ENCODE assay signal across 8 cellular contexts in the genomic region with DNA sequence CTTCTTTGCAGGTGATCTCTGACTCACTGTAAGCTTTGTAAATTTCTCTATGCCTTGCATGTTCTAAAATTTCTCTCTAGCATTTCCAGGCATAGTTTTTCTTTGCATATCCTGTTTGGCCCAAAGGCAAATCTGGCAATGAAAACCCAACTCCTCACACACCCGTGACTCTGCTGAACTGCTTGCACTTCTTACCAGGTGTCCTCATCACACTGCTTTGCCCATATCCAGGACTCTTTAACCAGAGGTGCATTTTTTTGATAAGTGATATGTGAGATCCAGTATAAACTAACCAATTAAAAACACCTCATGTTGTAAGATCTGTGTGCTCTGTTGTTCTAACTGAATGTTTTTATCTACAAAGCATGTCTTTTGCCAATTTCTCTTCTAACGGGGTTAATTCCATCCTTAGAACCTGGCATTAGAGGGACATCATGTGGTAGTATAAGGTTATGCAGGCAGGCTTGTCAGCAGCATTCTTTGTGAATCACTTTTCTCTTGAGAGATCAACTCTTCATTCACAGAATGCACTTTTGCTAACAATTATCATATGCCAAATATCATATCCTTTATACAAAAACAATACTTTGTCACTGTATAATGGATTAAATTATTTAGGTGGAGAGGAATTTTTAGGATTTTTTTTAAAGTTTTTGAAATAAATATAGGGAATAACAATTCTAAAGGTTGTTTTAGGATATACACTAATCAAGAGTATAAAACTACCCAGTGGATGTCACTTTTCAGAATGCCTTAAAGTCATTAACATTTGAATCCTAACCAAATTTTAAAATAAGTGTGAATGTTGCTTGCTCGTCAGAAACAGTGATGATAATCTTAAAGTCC. TPM values are rescaled to one million over a fixed set of nuclear protein-coding genes. Genes with fewer than 3 reads are reported as not detected.
DNase-seq lines count a peak whose midpoint lies in the region; ATAC-seq and TF ChIP-seq lines count a peak whose summit lies in the region.

No MANE protein-coding gene starts in this region.

- H4K20me1 ChIP-seq in HCT116 (ENCODE audit: insufficient read depth): no peaks in the 10 kb centered on the region

- TF ChIP-seq CTCF in HCT116 (IDR thresholded peaks at IDR 0.05 in 2 of 3, conservative IDR thresholded peaks at IDR 0.05 in 1 of 3; ENCODE audit: borderline replicate concordance in 1 of 3, insufficient read depth in 1 of 3, low read depth in 2 of 3, low read length in 2 of 3) (peak; percentile 21 to 80 (median 74); a peak in 5 of 6 replicates), LNCaP clone FGC (IDR thresholded peaks at IDR 0.05; ENCODE audit: control insufficient read depth, extremely low read depth, insufficient read depth) (peak; percentile 92), fibroblast of pulmonary artery (IDR thresholded peaks at IDR 0.05; ENCODE audit: low read length, missing control alignments) (peak; percentile 92), psoas muscle (IDR thresholded peaks at IDR 0.05) (peak; percentile 58)

- no peak overlapping the region for H3K27ac ChIP-seq in HCT116 (ENCODE audit: low read depth, low read length)
- no peak overlapping the region for H3K27ac ChIP-seq in psoas muscle

- H3K4me3 ChIP-seq in HCT116 (replicated peaks in 1 of 2; ENCODE audit: low read depth in 1 of 2, low read length in 2 of 2) (no peak overlapping the region), LNCaP clone FGC (ENCODE audit: low read depth, low read length) (no peak overlapping the region), fibroblast of pulmonary artery (replicated peaks; ENCODE audit: low read depth, low read length) (no peak overlapping the region), psoas muscle (no peak overlapping the region)

- TF ChIP-seq POLR2A in HCT116 (IDR thresholded peaks at IDR 0.05; ENCODE audit: borderline replicate concordance, extremely low read depth, insufficient read depth, insufficient read length): no peak

- H3K27me3 ChIP-seq in HCT116 (ENCODE audit: insufficient read depth, low read length) (no peaks in the 10 kb centered on the region), psoas muscle (ENCODE audit: insufficient read depth in 3 of 3, low read length in 2 of 3) (no peaks in the 10 kb centered on the region)

- no peaks in the 10 kb centered on the region for H3K9me2 ChIP-seq in HCT116 (ENCODE audit: insufficient read depth)

- no peaks in the 10 kb centered on the region for H3K79me2 ChIP-seq in HCT116 (ENCODE audit: insufficient read depth, low read length)

- DNase-seq in Right ventricle myocardium superior: no peak
- DNase-seq in Right ventricle myocardium inferior (ENCODE audit: missing footprints): no peak
- DNase-seq in HCT116 (ENCODE audit: low read depth, low spot score): peak; percentile 23
- DNase-seq in LNCaP clone FGC (ENCODE audit: low read depth): peak; percentile 43
- DNase-seq in fibroblast of pulmonary artery (ENCODE audit: low read depth): peak; percentile 83
- no peak for DNase-seq in psoas muscle
- DNase-seq in T1000 (lab: John Stamatoyannopoulos, UW): no peak

- no TSS peak for BruUV-seq in HCT116 (replicated peaks; lab: Mats Ljungman, UMichigan)

- RAD21 ChIA-PET in HCT116 (lab: Charles Lee; ENCODE audit: low non-redundant PET in 1 of 2, low total read pairs in 2 of 2, uncharacterized antibody in 2 of 2, unreplicated experiment in 2 of 2): no interaction called here

- H2AFZ ChIP-seq in HCT116 (ENCODE audit: low read depth, low read length, poor library complexity, severe bottlenecking): no peak overlapping the region

- no peaks in the 10 kb centered on the region for H3K36me3 ChIP-seq in HCT116 (ENCODE audit: control insufficient read depth in 1 of 2, insufficient read depth in 2 of 2, low read length in 2 of 2)
- no peaks in the 10 kb centered on the region for H3K36me3 ChIP-seq in psoas muscle (ENCODE audit: insufficient read depth in 1 of 2, low read depth in 1 of 2)

- H3K9ac ChIP-seq in HCT116 (ENCODE audit: low read length): no peak overlapping the region

- TF ChIP-seq RAD21 in HCT116 (IDR thresholded peaks at IDR 0.05; ENCODE audit: low read depth): peak; percentile 60

- POLR2A ChIA-PET in HCT116 (lab: Charles Lee): no interaction called here

- ATAC-seq in Right ventricle myocardium superior (ENCODE audit: poor library complexity) (peak; percentile 66), Right ventricle myocardium inferior (no peak), HCT116 (peak; percentile 69; the same call in 1 of the 2 replicates), SK-N-SH treated with all-trans-retinoic acid at 6 μM for 48 hours (peak; percentile 90), psoas muscle (no peak)

- no peak overlapping the region for H3K4me2 ChIP-seq in HCT116 (ENCODE audit: low read length)

- H3K4me1 ChIP-seq in HCT116 (ENCODE audit: control insufficient read depth in 1 of 2, insufficient read depth in 2 of 2, low read length in 2 of 2) (no peaks in the 10 kb centered on the region), psoas muscle (no peaks in the 10 kb centered on the region)

- WGBS in psoas muscle, 3 donors: 23 to 30% (median 29%) methylated on average over 3 of the region's 3 CpGs

- CTCF ChIA-PET in HCT116 (lab: Charles Lee): no interaction called here

- intact Hi-C loops in Right ventricle myocardium superior (cut with DNase I) (loop anchor here (5.0 kb wide), 1 partner anchor 1518 kb away; no protein-coding TSS in a partner anchor), Right ventricle myocardium inferior (cut with DNase I) (no loop called here), HCT116 (cut with micrococcal nuclease) (loop anchor here (1.0 to 10.0 kb wide), 2 partner anchors 1349 to 1518 kb away; no protein-coding TSS in a partner anchor), psoas muscle (cut with DNase I) (loop anchor here in 1 of 2 donors (10.0 kb wide), 1 partner anchor 1511 kb away; no protein-coding TSS in a partner anchor)

- no peaks in the 10 kb centered on the region for H3K9me3 ChIP-seq in HCT116 (ENCODE audit: control insufficient read depth in 1 of 2, insufficient read depth in 1 of 2, low read depth in 1 of 2, low read length in 2 of 2)
- no peaks in the 10 kb centered on the region for H3K9me3 ChIP-seq in psoas muscle

TF ChIP-seq in HCT116, 20 proteins besides CTCF, POLR2A, EP300 and RAD21 (continues in another document):
- TF ChIP-seq EZH2phosphoT487 (IDR thresholded peaks at IDR 0.05; ENCODE audit: borderline replicate concordance): no peak
- no peak for TF ChIP-seq REST (IDR thresholded peaks at IDR 0.05; ENCODE audit: low read depth)
- no peak for TF ChIP-seq ZFX (IDR thresholded peaks at IDR 0.05)

TF ChIP-seq in SK-N-SH treated with all-trans-retinoic acid at 6 μM for 48 hours, 23 proteins besides CTCF, POLR2A, EP300 and RAD21 (continues in another document):
- TF ChIP-seq SNAI2 (CRISPR knock-in tag; IDR thresholded peaks at IDR 0.05) (no peak), TCF4 (CRISPR knock-in tag; IDR thresholded peaks at IDR 0.05; ENCODE audit: borderline replicate concordance) (no peak), PATZ1 (CRISPR knock-in tag; IDR thresholded peaks at IDR 0.05; ENCODE audit: borderline replicate concordance) (no peak), RARB (CRISPR knock-in tag; IDR thresholded peaks at IDR 0.05) (no peak), ZFP30 (CRISPR knock-in tag; IDR thresholded peaks at IDR 0.05) (no peak), ARNTL (CRISPR knock-in tag; IDR thresholded peaks at IDR 0.05; ENCODE audit: borderline replicate concordance, low read depth) (no peak), PPARA (CRISPR knock-in tag; IDR thresholded peaks at IDR 0.05; ENCODE audit: borderline replicate concordance) (no peak)
- TF ChIP-seq, protein P1, sequence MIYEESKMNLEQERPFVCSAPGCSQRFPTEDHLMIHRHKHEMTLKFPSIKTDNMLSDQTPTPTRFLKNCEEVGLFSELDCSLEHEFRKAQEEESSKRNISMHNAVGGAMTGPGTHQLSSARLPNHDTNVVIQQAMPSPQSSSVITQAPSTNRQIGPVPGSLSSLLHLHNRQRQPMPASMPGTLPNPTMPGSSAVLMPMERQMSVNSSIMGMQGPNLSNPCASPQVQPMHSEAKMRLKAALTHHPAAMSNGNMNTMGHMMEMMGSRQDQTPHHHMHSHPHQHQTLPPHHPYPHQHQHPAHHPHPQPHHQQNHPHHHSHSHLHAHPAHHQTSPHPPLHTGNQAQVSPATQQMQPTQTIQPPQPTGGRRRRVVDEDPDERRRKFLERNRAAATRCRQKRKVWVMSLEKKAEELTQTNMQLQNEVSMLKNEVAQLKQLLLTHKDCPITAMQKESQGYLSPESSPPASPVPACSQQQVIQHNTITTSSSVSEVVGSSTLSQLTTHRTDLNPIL (CRISPR knock-in tag; IDR thresholded peaks at IDR 0.05; ENCODE audit: low read depth): no peak
- TF ChIP-seq, protein P2, sequence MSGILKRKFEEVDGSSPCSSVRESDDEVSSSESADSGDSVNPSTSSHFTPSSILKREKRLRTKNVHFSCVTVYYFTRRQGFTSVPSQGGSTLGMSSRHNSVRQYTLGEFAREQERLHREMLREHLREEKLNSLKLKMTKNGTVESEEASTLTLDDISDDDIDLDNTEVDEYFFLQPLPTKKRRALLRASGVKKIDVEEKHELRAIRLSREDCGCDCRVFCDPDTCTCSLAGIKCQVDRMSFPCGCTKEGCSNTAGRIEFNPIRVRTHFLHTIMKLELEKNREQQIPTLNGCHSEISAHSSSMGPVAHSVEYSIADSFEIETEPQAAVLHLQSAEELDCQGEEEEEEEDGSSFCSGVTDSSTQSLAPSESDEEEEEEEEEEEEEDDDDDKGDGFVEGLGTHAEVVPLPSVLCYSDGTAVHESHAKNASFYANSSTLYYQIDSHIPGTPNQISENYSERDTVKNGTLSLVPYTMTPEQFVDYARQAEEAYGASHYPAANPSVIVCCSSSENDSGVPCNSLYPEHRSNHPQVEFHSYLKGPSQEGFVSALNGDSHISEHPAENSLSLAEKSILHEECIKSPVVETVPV (CRISPR knock-in tag; IDR thresholded peaks at IDR 0.05): no peak

RNA-seq across cellular contexts. Expression of gene TMX3, which starts 20.8 kb away (rescaled TPM):
- total RNA-seq in Right ventricle myocardium superior (23.0 TPM), Right ventricle myocardium inferior (24.7 TPM), HCT116 (2021; ENCODE audit: unreplicated experiment) (39.6 TPM), psoas muscle (10 to 100 TPM; 17.8 to 25.3 (median 19.4) TPM)
- 13.0 and 16.4 TPM in 2 replicates for polyA plus RNA-seq in HCT116 (2012)
- polyA plus RNA-seq in psoas muscle: 10 to 100 TPM in 2 of 3 donors, 1 to 10 TPM in 1; 8.5 to 24.4 (median 14.5) TPM

Comparison
In these comparisons a context has a peak if more than half of its experiments do, and no peak if none do; other contexts are left out.
1. ATAC-seq: peak in Right ventricle myocardium superior (single experiment), HCT116 (single experiment) and SK-N-SH treated with all-trans-retinoic acid at 6 μM for 48 hours (single experiment); none in Right ventricle myocardium inferior (single experiment) and psoas muscle (0 of 4).
2. DNase-seq: peak in HCT116 (single experiment), LNCaP clone FGC (single experiment) and fibroblast of pulmonary artery (single experiment); none in Right ventricle myocardium superior (single experiment), Right ventricle myocardium inferior (single experiment), psoas muscle (0 of 2) and T1000 (single experiment).
3. Peak in every context shown above with its lines, with median percentiles within 50 percentile points of each other: CTCF ChIP-seq.